28 cellular contexts compared by ENCODE assay signal in the genomic region with DNA sequence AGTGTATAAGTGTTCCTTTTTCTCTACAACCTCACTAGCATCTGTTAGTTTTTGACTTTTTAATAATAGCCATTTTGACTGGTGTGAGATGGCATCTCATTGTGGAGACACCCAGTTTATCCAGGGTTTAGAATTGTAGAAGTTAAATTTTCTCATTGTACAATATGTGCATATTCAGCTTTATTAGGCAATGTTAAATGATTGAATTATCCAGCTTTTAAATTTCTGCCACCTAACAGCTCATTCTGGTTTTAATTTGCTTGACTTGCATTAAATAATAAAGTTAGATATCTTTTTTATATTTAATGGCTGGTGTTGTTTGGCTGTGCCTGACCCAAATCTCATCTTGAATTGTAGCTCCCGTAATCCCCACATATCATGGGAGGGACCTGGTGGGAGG.
"Had no signal": no experiment of that assay in that cellular context is flagged by ENCODE, and none has a peak within 500 bp of the region (broad histone marks: within the 10 kb centered on the region; RNA-seq: fewer than 3 reads in every experiment).

No MANE protein-coding gene starts in this region.

- DNase-seq: colonic mucosa; cortex of kidney; dermis blood vessel endothelial cell; dorsolateral prefrontal cortex; effector CD4-positive, alpha-beta T cell; effector CD8-positive, alpha-beta T cell; effector memory CD4-positive, alpha-beta T cell; effector memory CD8-positive, alpha-beta T cell; endodermal cell; erythroblast; esophagus squamous epithelium; foreskin fibroblast; foreskin keratinocyte; foreskin melanocyte; gastrocnemius medialis; glutamatergic neuron; head of caudate nucleus; heart left ventricle; heart right ventricle had no signal

- FAIRE-seq: colon, endometrium, endothelial cell of umbilical vein, frontal cortex had no signal

- H3K27ac ChIP-seq: colonic mucosa, coronary artery, dorsolateral prefrontal cortex, epithelial cell of prostate, esophagus muscularis mucosa, esophagus squamous epithelium, foreskin keratinocyte, gastrocnemius medialis, gastroesophageal sphincter, heart left ventricle, heart right ventricle had no signal

- H3K4me1 ChIP-seq: colonic mucosa, esophagus muscularis mucosa, esophagus squamous epithelium, foreskin keratinocyte, gastrocnemius medialis, gastroesophageal sphincter, heart left ventricle, heart right ventricle had no signal

- H3K27me3 ChIP-seq: colonic mucosa, dorsolateral prefrontal cortex, foreskin keratinocyte, gastrocnemius medialis, heart left ventricle, heart right ventricle had no signal

- ATAC-seq: effector memory CD8-positive, alpha-beta T cell; esophagus mucosa; foreskin keratinocyte; gastrocnemius medialis; gastroesophageal sphincter; heart left ventricle; heart right ventricle had no signal

- H3K36me3 ChIP-seq: colonic mucosa, esophagus muscularis mucosa, esophagus squamous epithelium, gastrocnemius medialis, gastroesophageal sphincter, heart left ventricle, heart right ventricle had no signal

- H3K4me3 ChIP-seq: colonic mucosa, coronary artery, dorsolateral prefrontal cortex, esophagus muscularis mucosa, esophagus squamous epithelium, gastrocnemius medialis, gastroesophageal sphincter, heart left ventricle, heart right ventricle had no signal

- H3K9me3 ChIP-seq: colonic mucosa, gastrocnemius medialis had no signal
